8 cellular contexts compared by ENCODE assay signal in the genomic region with DNA sequence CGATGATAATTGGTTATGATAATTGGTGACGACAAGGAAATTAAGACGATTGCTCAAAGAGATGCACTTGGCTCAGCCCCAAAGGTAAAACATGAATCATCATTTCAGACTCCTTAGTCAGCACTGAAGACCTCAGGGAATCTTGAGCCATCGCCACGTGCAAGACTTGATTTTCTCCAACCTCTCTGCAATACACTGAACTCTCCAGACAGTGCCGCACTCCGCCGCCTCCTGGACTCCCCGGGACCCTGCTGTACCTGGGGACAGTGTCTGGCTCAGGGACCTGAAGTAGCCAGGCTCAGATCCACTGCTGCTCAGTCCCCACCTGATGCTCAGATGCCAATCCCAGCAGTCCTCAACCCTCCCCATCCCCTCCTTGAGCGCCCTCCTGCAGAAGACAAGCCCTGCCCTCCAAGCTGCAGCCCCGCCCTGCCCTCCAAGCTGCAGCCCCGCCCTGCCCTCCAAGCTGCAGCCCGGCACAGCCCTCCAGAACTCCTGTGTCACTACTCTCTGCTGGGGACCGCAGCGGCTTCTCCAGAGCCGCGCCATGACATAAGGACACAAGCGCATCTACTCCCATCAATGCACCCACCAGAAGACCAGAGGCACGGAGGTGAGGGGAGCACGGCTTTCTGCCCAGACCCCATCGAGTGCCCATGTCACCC. TPM values are rescaled to one million over a fixed set of nuclear protein-coding genes. Genes with fewer than 3 reads are reported as not detected.
A peak's percentile ranks its signal among the peaks of the same experiment; 100 is the strongest.
DNase-seq lines count a peak whose midpoint lies in the region; ATAC-seq and TF ChIP-seq lines count a peak whose summit lies in the region.

No MANE protein-coding gene starts in this region.

- no peaks in the 10 kb centered on the region for H3K9me3 ChIP-seq in osteoblast (ENCODE audit: low read depth, low read length)

- no peaks in the 10 kb centered on the region for H3K27me3 ChIP-seq in osteoblast (ENCODE audit: insufficient read depth, low read length)

- peak; percentile 64 for DNase-seq in AG08395 (ENCODE audit: low spot score)
- peak; percentile 77 for DNase-seq in NCI-H2227 (lab: John Stamatoyannopoulos, UW; ENCODE audit: unreplicated experiment)
- DNase-seq in activated gamma-delta T cell (lab: John Stamatoyannopoulos, UW): peak; percentile 40
- DNase-seq in globus pallidus (ENCODE audit: low spot score): peak; percentile 49
- peak; percentile 91 for DNase-seq in osteoblast (ENCODE audit: insufficient read length, low spot score, missing footprints)

- peaks cover 20% of the 10 kb centered on the region for H4K20me1 ChIP-seq in osteoblast (ENCODE audit: insufficient read depth, low read length)

- ATAC-seq in GM18517 (IDR thresholded peaks at IDR 0.05; ENCODE audit: unreplicated experiment) (peak; percentile 16), HG02973 (IDR thresholded peaks at IDR 0.05; ENCODE audit: unreplicated experiment) (peak; percentile 26), HG03097 (IDR thresholded peaks at IDR 0.05; ENCODE audit: low FRiP score, unreplicated experiment) (no peak)

- peak overlapping the region; percentile 71 for H3K27ac ChIP-seq in osteoblast (ENCODE audit: low read depth, low read length)

- H3K79me2 ChIP-seq in osteoblast (ENCODE audit: insufficient read depth, low read length): peaks cover 23% of the 10 kb centered on the region

- peak overlapping the region; percentile 96 for H3K4me2 ChIP-seq in osteoblast (ENCODE audit: insufficient read depth, low read length)

- H3K4me1 ChIP-seq in osteoblast (ENCODE audit: insufficient read depth, low read length): peaks cover 33% of the 10 kb centered on the region

- peak overlapping the region; percentile 73 for H2AFZ ChIP-seq in osteoblast (ENCODE audit: low read length)

- H3K4me3 ChIP-seq in osteoblast (ENCODE audit: insufficient read depth, low read length): peak overlapping the region; percentile 76

- H3K36me3 ChIP-seq in osteoblast (ENCODE audit: insufficient read depth, low read length): no peaks in the 10 kb centered on the region

- TF ChIP-seq CTCF in osteoblast (IDR thresholded peaks at IDR 0.05; ENCODE audit: extremely low read depth, low read depth, low read length): peak; percentile 44

RNA-seq across cellular contexts. Expression of a gene that starts 1.1 kb away (rescaled TPM):
- total RNA-seq in osteoblast: 15.0 and 15.9 TPM in 2 replicates

Comparison
In these comparisons a context has a peak if more than half of its experiments do, and no peak if none do; other contexts are left out.
1. DNase-seq: peak in every context shown above with its lines; median percentile 91 in osteoblast; 77 in NCI-H2227; 64 in AG08395; 49 in globus pallidus; 40 in activated gamma-delta T cell.